1 cellular context compared by ENCODE assay signal in the genomic region with DNA sequence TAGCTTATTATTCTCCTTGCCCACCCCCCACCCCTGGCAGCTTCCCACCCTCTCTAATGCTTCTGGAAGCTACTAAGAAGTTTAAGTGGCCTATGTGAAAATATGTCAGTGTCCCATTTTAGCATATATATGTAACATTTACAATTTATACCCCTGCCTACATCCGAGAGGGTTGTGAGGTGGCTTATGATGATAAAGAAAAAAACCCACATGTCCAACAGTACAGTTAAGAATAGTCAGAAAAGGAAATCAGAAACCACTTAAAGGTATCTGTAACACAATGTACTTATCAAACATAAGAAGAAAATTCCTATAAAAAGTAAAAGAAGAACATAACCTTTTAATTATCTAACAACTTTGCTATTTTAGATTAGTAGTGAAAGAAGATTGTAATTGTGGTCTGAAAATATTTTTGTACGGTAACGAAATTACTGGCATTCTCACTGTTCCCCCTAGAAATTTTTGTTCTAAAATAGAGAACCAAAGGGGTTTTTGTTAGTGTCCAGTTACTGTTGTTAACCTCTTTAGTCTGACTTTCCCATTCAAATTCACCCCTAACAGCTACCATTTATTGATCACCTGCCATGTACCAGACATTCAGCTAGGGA.
TF ChIP-seq lines count a peak whose summit lies in the region.

No MANE protein-coding gene starts in this region.

TF ChIP-seq in GM12878, 131 proteins besides CTCF, POLR2A, EP300 and RAD21:
- TF ChIP-seq BCL11A (IDR thresholded peaks at IDR 0.05; ENCODE audit: low read depth, low read length) = no peak
- peak; percentile 78 for TF ChIP-seq NFIC (IDR thresholded peaks at IDR 0.05; ENCODE audit: low read depth, low read length)
- peak; percentile 27 for TF ChIP-seq MEF2B (IDR thresholded peaks at IDR 0.05; ENCODE audit: partially characterized antibody, poor library complexity, severe bottlenecking)
- no peak for TF ChIP-seq SMARCA5 (IDR thresholded peaks at IDR 0.05)
- TF ChIP-seq CHD4 (IDR thresholded peaks at IDR 0.05) = no peak
- peak; percentile 31; the same call in 1 of the 2 replicates for TF ChIP-seq MTA2 (IDR thresholded peaks at IDR 0.05; ENCODE audit: low read depth)
- TF ChIP-seq MYB (IDR thresholded peaks at IDR 0.05; ENCODE audit: borderline replicate concordance, low read depth, low read length) = no peak
- TF ChIP-seq FOXM1 (IDR thresholded peaks at IDR 0.05; ENCODE audit: low read depth, low read length) = peak; percentile 20; the same call in 1 of the 2 replicates
- TF ChIP-seq PAX8 (IDR thresholded peaks at IDR 0.05) = no peak
- no peak for TF ChIP-seq EED (IDR thresholded peaks at IDR 0.05; ENCODE audit: low read depth)
- peak; percentile 71; the same call in 1 of the 2 replicates for TF ChIP-seq MEF2A (IDR thresholded peaks at IDR 0.05; ENCODE audit: insufficient read depth, low read depth, low read length)
- peak; percentile 68 for TF ChIP-seq RUNX3 (IDR thresholded peaks at IDR 0.05; ENCODE audit: low read length)
- TF ChIP-seq IKZF2 (IDR thresholded peaks at IDR 0.05) = 0 out of 4 replicates have a peak, but pooled peaks of 1 of the 2 experiments have one; percentile 15
- TF ChIP-seq CBFB (IDR thresholded peaks at IDR 0.05; ENCODE audit: low read depth) = peak; percentile 54; the same call in 1 of the 2 replicates
